In the genomic region with DNA sequence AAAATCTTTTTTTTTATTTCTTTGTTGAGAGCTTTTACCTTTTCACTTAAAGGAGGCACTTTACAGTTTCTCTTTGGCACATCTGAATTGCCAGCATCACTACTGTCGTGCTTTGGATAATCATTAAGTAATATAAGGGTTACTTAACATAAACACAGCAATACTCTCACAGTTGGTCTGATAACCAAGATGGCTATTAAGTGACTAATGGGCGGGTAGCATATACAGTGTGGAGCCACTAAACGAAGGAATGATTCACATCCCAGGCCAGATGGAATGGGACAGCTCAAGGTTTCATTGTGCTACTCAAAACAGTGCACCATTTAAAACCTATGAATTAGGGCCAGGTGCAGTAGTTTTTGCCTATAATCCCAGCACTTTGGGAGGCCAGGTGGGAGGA, we compare ENCODE assay signal across 29 cellular contexts.
"Had no signal": no experiment of that assay in that cellular context is flagged by ENCODE, and none has a peak within 500 bp of the region (broad histone marks: within the 10 kb centered on the region; RNA-seq: fewer than 3 reads in every experiment).

No MANE protein-coding gene starts in this region.

- DNase-seq: activated CD4-positive, alpha-beta memory T cell treated with anti-CD3 and anti-CD28 coated beads, Interleukin-2, amount 10 ng/mL, durations not matched to agents 7 days and 5 days; activated CD4-positive, alpha-beta T cell treated with anti-CD3 and anti-CD28 coated beads, Interleukin-2, amount 50 U/mL, for 1 hour; activated CD4-positive, CD25-positive, alpha-beta regulatory T cell; activated gamma-delta T cell; activated naive CD4-positive, alpha-beta T cell treated with anti-CD3 and anti-CD28 coated beads, Interleukin-2, amount 10 ng/mL, durations not matched to agents 7 days and 5 days; activated naive CD8-positive, alpha-beta T cell treated with anti-CD3 and anti-CD28 coated beads for 36 hours; activated T-cell treated with anti-CD3 and anti-CD28 coated beads for 4 hours; activated T-cell treated with anti-CD3 and anti-CD28 coated beads, Interleukin-2, amount 50 U/mL, for 48 hours; aorta; body of pancreas; central memory CD4-positive, alpha-beta T cell; Karpas-422; MM.1S; NCI-H1105 treated with DMSO at 0.1 percent for 48 hours; NCI-H1436 treated with DMSO at 0.1 percent for 48 hours; NCI-H187; NCI-H2081; NCI-H510A treated with DMSO at 0.1 percent for 48 hours; NCI-H69; NK-92 treated with Interleukin-12 subunit alpha and Interleukin-12 subunit beta, amount 100 ng/mL, for 24 hours; OCI-M1; Right ventricle myocardium superior; SJCRH30; SK-N-SH; T-helper 1 cell had no signal

- H3K27ac ChIP-seq: body of pancreas, RWPE1, SJCRH30, VCaP had no signal

- H3K9me3 ChIP-seq: body of pancreas, SJCRH30, SK-N-SH had no signal

- H3K27me3 Mint-ChIP-seq: activated CD4-positive, alpha-beta memory T cell treated with anti-CD3 and anti-CD28 coated beads, Interleukin-2, amount 10 ng/mL, durations not matched to agents 7 days and 5 days; activated naive CD4-positive, alpha-beta T cell treated with anti-CD3 and anti-CD28 coated beads, Interleukin-2, amount 10 ng/mL, durations not matched to agents 7 days and 5 days; activated naive CD8-positive, alpha-beta T cell treated with anti-CD3 and anti-CD28 coated beads for 36 hours; activated T-helper 17 cell treated with anti-CD3 and anti-CD28 coated beads, Interleukin-2, amount 50 U/mL, for 72 hours had no signal

- H3K4me1 ChIP-seq: body of pancreas, SJCRH30 had no signal

- H3K9me3 Mint-ChIP-seq: activated CD4-positive, alpha-beta memory T cell treated with anti-CD3 and anti-CD28 coated beads, Interleukin-2, amount 10 ng/mL, durations not matched to agents 7 days and 5 days; activated naive CD4-positive, alpha-beta T cell treated with anti-CD3 and anti-CD28 coated beads, Interleukin-2, amount 10 ng/mL, durations not matched to agents 7 days and 5 days; activated naive CD8-positive, alpha-beta T cell treated with anti-CD3 and anti-CD28 coated beads for 36 hours; activated T-helper 17 cell treated with anti-CD3 and anti-CD28 coated beads, Interleukin-2, amount 50 U/mL, for 72 hours had no signal

- H3K9ac ChIP-seq: SK-N-SH had no signal

- H3K4me1 Mint-ChIP-seq: activated CD4-positive, alpha-beta memory T cell treated with anti-CD3 and anti-CD28 coated beads, Interleukin-2, amount 10 ng/mL, durations not matched to agents 7 days and 5 days; activated naive CD4-positive, alpha-beta T cell treated with anti-CD3 and anti-CD28 coated beads, Interleukin-2, amount 10 ng/mL, durations not matched to agents 7 days and 5 days; activated T-helper 17 cell treated with anti-CD3 and anti-CD28 coated beads, Interleukin-2, amount 50 U/mL, for 72 hours had no signal

- ATAC-seq: activated T-helper 17 cell treated with anti-CD3 and anti-CD28 coated beads, Interleukin-2, amount 50 U/mL, for 72 hours; body of pancreas; Panc1 had no signal

- H3K27me3 ChIP-seq: body of pancreas, SJCRH30 had no signal

- H3K4me3 Mint-ChIP-seq: activated CD4-positive, alpha-beta memory T cell treated with anti-CD3 and anti-CD28 coated beads, Interleukin-2, amount 10 ng/mL, durations not matched to agents 7 days and 5 days; activated naive CD4-positive, alpha-beta T cell treated with anti-CD3 and anti-CD28 coated beads, Interleukin-2, amount 10 ng/mL, durations not matched to agents 7 days and 5 days; activated naive CD8-positive, alpha-beta T cell treated with anti-CD3 and anti-CD28 coated beads for 36 hours; activated T-helper 17 cell treated with anti-CD3 and anti-CD28 coated beads, Interleukin-2, amount 50 U/mL, for 72 hours had no signal

- H3K27ac Mint-ChIP-seq: activated CD4-positive, alpha-beta memory T cell treated with anti-CD3 and anti-CD28 coated beads, Interleukin-2, amount 10 ng/mL, durations not matched to agents 7 days and 5 days; activated naive CD4-positive, alpha-beta T cell treated with anti-CD3 and anti-CD28 coated beads, Interleukin-2, amount 10 ng/mL, durations not matched to agents 7 days and 5 days; activated naive CD8-positive, alpha-beta T cell treated with anti-CD3 and anti-CD28 coated beads for 36 hours; activated T-helper 17 cell treated with anti-CD3 and anti-CD28 coated beads, Interleukin-2, amount 50 U/mL, for 72 hours had no signal

- H3K4me3 ChIP-seq: body of pancreas, SJCRH30 had no signal

- H3K4me2 ChIP-seq: SK-N-SH had no signal
